In the genomic region with DNA sequence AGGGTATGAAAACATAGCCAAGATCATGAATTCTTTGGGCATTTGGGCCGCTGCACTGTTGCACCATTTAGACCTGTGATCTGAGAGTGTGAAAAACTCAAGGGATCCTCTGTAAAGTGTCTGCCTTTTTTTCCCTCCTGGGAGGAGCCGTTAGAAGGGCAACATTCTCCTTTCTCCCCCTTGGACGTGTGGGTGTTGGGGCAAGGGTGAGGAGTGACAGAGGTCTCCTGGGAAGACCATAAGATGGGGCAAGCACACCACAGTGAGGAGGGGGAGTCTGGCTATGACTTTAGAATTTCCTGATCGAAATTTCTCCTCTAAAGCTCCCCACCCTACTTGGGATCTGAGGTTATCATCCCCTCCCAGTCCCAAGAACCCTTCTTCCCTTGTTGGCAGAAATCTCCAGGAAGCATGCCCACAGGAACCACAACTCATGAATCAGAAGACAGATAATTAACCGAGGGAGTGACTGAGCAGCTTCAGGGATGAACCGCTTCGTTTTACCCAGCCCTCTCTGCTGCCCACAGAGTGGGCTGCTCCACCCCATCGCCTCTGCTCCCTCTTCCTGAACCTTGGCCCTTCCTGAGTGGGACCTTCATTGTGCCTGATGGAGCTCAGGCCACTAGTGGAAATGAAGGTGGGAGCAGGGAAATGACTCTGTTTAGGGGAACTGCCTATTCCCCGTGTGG, we compare ENCODE assay signal across 12 cellular contexts. TPM values are rescaled to one million over a fixed set of nuclear protein-coding genes. Genes with fewer than 3 reads are reported as not detected.
DNase-seq lines count a peak whose midpoint lies in the region; ATAC-seq, FAIRE-seq and TF ChIP-seq lines count a peak whose summit lies in the region.
"Had no signal": no experiment of that assay in that cellular context is flagged by ENCODE, and none has a peak within 500 bp of the region (broad histone marks: within the 10 kb centered on the region; RNA-seq: fewer than 3 reads in every experiment).

No MANE protein-coding gene starts in this region.

- TF ChIP-seq POLR2A in endothelial cell of umbilical vein (IDR thresholded peaks at IDR 0.05; ENCODE audit: low read depth, low read length): no peak

- peak overlapping the region; percentile 80 for H2AFZ ChIP-seq in endothelial cell of umbilical vein (ENCODE audit: low read depth, low read length)

- H3K79me2 ChIP-seq in endothelial cell of umbilical vein (ENCODE audit: control insufficient read depth, insufficient read depth, low read length): peaks cover 46% of the 10 kb centered on the region

- intact Hi-C loops in Panc1 (cut with micrococcal nuclease; ENCODE audit: unreplicated experiment) (no loop called here), endothelial cell of umbilical vein (cut with micrococcal nuclease) (no loop called here), sciatic nerve (cut with DNase I) (no loop called here), dorsolateral prefrontal cortex (cut with DNase I) (no loop called here)

- H4K20me1 ChIP-seq in endothelial cell of umbilical vein (replicated peaks; ENCODE audit: control insufficient read depth, extremely low read depth, insufficient read depth, low read length): no peaks in the 10 kb centered on the region

- in situ Hi-C loops in Panc1 (cut with HindIII; ENCODE audit: low pct_unique_long_range_greater_than_20kb, low sequenced_read_pairs): no loop called here
- in situ Hi-C loops in GM13976 (cut with MboI; ENCODE audit: low sequenced_read_pairs, unreplicated experiment): no loop called here

- dilution Hi-C loops in endothelial cell of umbilical vein (cut with MboI; ENCODE audit: extremely low pct_ligation_motif_present, low sequenced_read_pairs): no loop called here

- CTCF ChIA-PET in Panc1 (lab: Charles Lee) (no interaction called here), endothelial cell of umbilical vein (lab: Charles Lee) (interaction anchor here (1.2 to 4.3 kb wide), 5 partner anchors 13 to 58 kb away, joined by 3 to 22 read pairs (median 3); no protein-coding TSS in a partner anchor)

- H3K4me2 ChIP-seq in endothelial cell of umbilical vein (ENCODE audit: insufficient read depth, low read length): peak overlapping the region; percentile 59

- BruUV-seq in Panc1 (replicated peaks; lab: Mats Ljungman, UMichigan) (no TSS peak), endothelial cell of umbilical vein (replicated peaks; lab: Mats Ljungman, UMichigan) (no TSS peak)

- POLR2A ChIA-PET in Panc1 (lab: Charles Lee): no interaction called here
- POLR2A ChIA-PET in endothelial cell of umbilical vein (lab: Charles Lee): interaction anchor here (0.8 kb wide), 1 partner anchor 18 kb away, joined by 5 read pairs; no protein-coding TSS in a partner anchor

- H3K4me3 ChIP-seq in Panc1 (ENCODE audit: low read depth in 2 of 2, low read length in 2 of 2) (no peak overlapping the region), endothelial cell of umbilical vein (replicated peaks in 1 of 3; ENCODE audit: insufficient read depth in 1 of 3, low read depth in 1 of 3, low read length in 3 of 3) (peak overlapping the region in 1 of 3 experiments; percentile 19), dorsolateral prefrontal cortex (no peak overlapping the region)

- no peaks in the 10 kb centered on the region for H3K9me1 ChIP-seq in endothelial cell of umbilical vein (replicated peaks; ENCODE audit: control insufficient read depth, extremely low read depth, insufficient read depth, low read length)

- H3K36me3 ChIP-seq in Panc1 (ENCODE audit: control insufficient read depth, insufficient read depth, low read length) (no peaks in the 10 kb centered on the region), endothelial cell of umbilical vein (ENCODE audit: control insufficient read depth in 2 of 2, extremely low read depth in 1 of 2, insufficient read depth in 2 of 2, low read length in 2 of 2) (no peaks in the 10 kb centered on the region)

- peak; percentile 75 for FAIRE-seq in endothelial cell of umbilical vein (lab: Jason Lieb, UNC)
- FAIRE-seq: G401.6 had no signal

- ATAC-seq in Panc1 (no peak; the same call in 1 of the 2 replicates), sciatic nerve (peak; percentile 27), GM18861 (IDR thresholded peaks at IDR 0.05; ENCODE audit: unreplicated experiment) (no peak)

- 0 out of 2 replicates have a peak overlapping the region, but pooled peaks have one; percentile 23 for H3K27ac ChIP-seq in Panc1 (ENCODE audit: low read length)
- H3K27ac ChIP-seq in endothelial cell of umbilical vein (ENCODE audit: insufficient read depth, low read depth, low read length): peak overlapping the region; percentile 67
- no peak overlapping the region for H3K27ac ChIP-seq in dorsolateral prefrontal cortex
- H3K27ac ChIP-seq: VCaP had no signal

- H3K9me3 ChIP-seq in Panc1 (ENCODE audit: control insufficient read depth, insufficient read depth, low read depth, low read length) (no peaks in the 10 kb centered on the region), endothelial cell of umbilical vein (replicated peaks; ENCODE audit: control insufficient read depth, insufficient read depth, low read length) (no peaks in the 10 kb centered on the region)

- DNase-seq in GM03348 (ENCODE audit: low spot score): peak; percentile 83
- DNase-seq in Panc1 (ENCODE audit: low read depth, low spot score): no peak
- peak; percentile 58 for DNase-seq in endothelial cell of umbilical vein (ENCODE audit: low read depth, low spot score)
- DNase-seq in sciatic nerve (ENCODE audit: low spot score): no peak
- DNase-seq in GM13976 (ENCODE audit: low spot score): no peak
- no peak for DNase-seq in NCI-H2107 treated with DMSO at 0.1 percent for 48 hours (lab: John Stamatoyannopoulos, UW; ENCODE audit: unreplicated experiment)
- no peak for DNase-seq in dorsolateral prefrontal cortex
- DNase-seq: NCI-H2029 had no signal

- H3K27me3 ChIP-seq in Panc1 (ENCODE audit: control insufficient read depth, insufficient read depth, low read length) (no peaks in the 10 kb centered on the region), endothelial cell of umbilical vein (ENCODE audit: control insufficient read depth in 2 of 2, insufficient read depth in 2 of 2, low read length in 2 of 2) (no peaks in the 10 kb centered on the region), dorsolateral prefrontal cortex (peaks cover 0 to 14% (median 0%) of the 10 kb centered on the region in 45 donors)

- H3K4me1 ChIP-seq in Panc1 (ENCODE audit: control insufficient read depth, insufficient read depth, low read length): peaks cover 17% of the 10 kb centered on the region
- peaks cover 46% of the 10 kb centered on the region for H3K4me1 ChIP-seq in endothelial cell of umbilical vein (ENCODE audit: control insufficient read depth, extremely low read depth, insufficient read depth, low read length)

- TF ChIP-seq CTCF in Panc1 (IDR thresholded peaks at IDR 0.05) (no peak), endothelial cell of umbilical vein (IDR thresholded peaks at IDR 0.05; ENCODE audit: extremely low read depth in 1 of 2, insufficient read depth in 1 of 2, low read depth in 1 of 2, low read length in 2 of 2) (no peak), GM13976 (IDR thresholded peaks at IDR 0.05; ENCODE audit: borderline replicate concordance, control extremely low read depth, extremely low read depth, insufficient read depth, missing control alignments) (no peak), dorsolateral prefrontal cortex (IDR thresholded peaks at IDR 0.05 in 54 of 56, conservative IDR thresholded peaks at IDR 0.05 in 2 of 56; ENCODE audit: low read depth in 1 of 56, partially characterized antibody in 56 of 56) (no peak)

- peak overlapping the region; percentile 20 for H3K9ac ChIP-seq in endothelial cell of umbilical vein (replicated peaks; ENCODE audit: extremely low read depth, insufficient read depth, low read length)

TF ChIP-seq in endothelial cell of umbilical vein, 7 proteins besides CTCF, POLR2A, EP300 and RAD21 (continues in another document):
- TF ChIP-seq FOS (IDR thresholded peaks at IDR 0.05; ENCODE audit: borderline replicate concordance, insufficient read depth, low read length) (peak; percentile 62), MYC (IDR thresholded peaks at IDR 0.05; ENCODE audit: low read depth, low read length) (no peak), POLR2AphosphoS5 (IDR thresholded peaks at IDR 0.05; ENCODE audit: insufficient read depth, low read depth, low read length) (no peak), MAX (IDR thresholded peaks at IDR 0.05; ENCODE audit: insufficient read depth, insufficient read length) (no peak), JUN (IDR thresholded peaks at IDR 0.05; ENCODE audit: borderline replicate concordance, insufficient read depth, insufficient read length, low read depth) (no peak), GATA2 (IDR thresholded peaks at IDR 0.05; ENCODE audit: insufficient read depth, insufficient read length, low read depth, low read length) (peak; percentile 81)

RNA-seq across cellular contexts. Expression of gene ITGB3, which starts 4.2 kb away (rescaled TPM):
- total RNA-seq in Panc1 (2021; ENCODE audit: unreplicated experiment) (17.6 TPM), endothelial cell of umbilical vein (49.9 and 60.0 TPM in 2 replicates), sciatic nerve (30.2 TPM), dorsolateral prefrontal cortex (1 to 10 TPM in 91 of 120 experiments, under 1 TPM in 29; 0.16 to 6.6 (median 1.6) TPM)
- 12.8 TPM for polyA plus RNA-seq in Panc1 (2012; ENCODE audit: insufficient read length)
- polyA plus RNA-seq in endothelial cell of umbilical vein: 50.2 and 55.8 TPM in 2 replicates
- polyA plus RNA-seq in endothelial cell of umbilical vein (2011; cell fraction: cytosol; rRNA removed): 44.2 and 44.7 TPM in 2 replicates
- 57.4 and 59.9 TPM in 2 replicates for polyA plus RNA-seq in endothelial cell of umbilical vein (2011; cell fraction: nucleus; rRNA removed)
- 104 and 109 TPM in 2 replicates for polyA plus RNA-seq in endothelial cell of umbilical vein (2012)
- 166 and 198 TPM in 2 replicates for polyA minus RNA-seq in endothelial cell of umbilical vein
- not detected for polyA minus RNA-seq in endothelial cell of umbilical vein (2011; cell fraction: cytosol; rRNA and poly(A)+ RNA removed)
- polyA minus RNA-seq in endothelial cell of umbilical vein (2011; cell fraction: nucleus; rRNA and poly(A)+ RNA removed): 57.6 and 72.7 TPM in 2 replicates

RNA-seq across cellular contexts. Expression of gene MYL4, which starts 48.6 kb away (rescaled TPM):
- total RNA-seq in Panc1 (2021; ENCODE audit: unreplicated experiment) (0.49 TPM), endothelial cell of umbilical vein (1.9 and 2.0 TPM in 2 replicates), sciatic nerve (3.9 TPM), dorsolateral prefrontal cortex (1 to 10 TPM in 4 of 120 experiments, under 1 TPM in 6, not detected in 110; 0.56 to 1.5 (median 0.97) TPM)
- not detected for polyA plus RNA-seq in Panc1 (2012; ENCODE audit: insufficient read length)
- polyA plus RNA-seq in endothelial cell of umbilical vein: 1.5 and 2.1 TPM in 2 replicates
- polyA plus RNA-seq in endothelial cell of umbilical vein (2011; cell fraction: cytosol; rRNA removed): 1.7 TPM in 2 replicates
- polyA plus RNA-seq in endothelial cell of umbilical vein (2011; cell fraction: nucleus; rRNA removed): 4.0 and 4.4 TPM in 2 replicates
- polyA plus RNA-seq in endothelial cell of umbilical vein (2012): 0.67 and 1.0 TPM in 2 replicates
- 6.7 and 7.5 TPM in 2 replicates for polyA minus RNA-seq in endothelial cell of umbilical vein
- polyA minus RNA-seq in endothelial cell of umbilical vein (2011; cell fraction: cytosol; rRNA and poly(A)+ RNA removed): not detected
- 1.3 and 2.5 TPM in 2 replicates for polyA minus RNA-seq in endothelial cell of umbilical vein (2011; cell fraction: nucleus; rRNA and poly(A)+ RNA removed)
- total RNA-seq: osteocyte had no signal

Comparison
In these comparisons a context has a peak if more than half of its experiments do, and no peak if none do; other contexts are left out.
1. DNase-seq: peak in GM03348 (single experiment) and endothelial cell of umbilical vein (single experiment); none in Panc1 (single experiment), sciatic nerve (single experiment), GM13976 (single experiment), NCI-H2107 treated with DMSO at 0.1 percent for 48 hours (single experiment) and dorsolateral prefrontal cortex (0 of 10).
2. H3K27ac ChIP-seq: peak in Panc1 (single experiment) and endothelial cell of umbilical vein (single experiment); none in dorsolateral prefrontal cortex (0 of 59).